8 cellular contexts compared by ENCODE assay signal in genomic region chr17:31549121-31549524, GRCh38.
A peak's percentile ranks its signal among the peaks of the same experiment; 100 is the strongest.
DNase-seq lines count a peak whose midpoint lies in the region; ATAC-seq and TF ChIP-seq lines count a peak whose summit lies in the region.

No MANE protein-coding gene starts in this region.

- DNase-seq in AG08395 (ENCODE audit: low spot score), result peak; percentile 44
- DNase-seq in HT1080 (ENCODE audit: low read depth), result peak; percentile 21
- DNase-seq in activated T-helper 2 cell treated with anti-CD3 and anti-CD28 coated beads, Interferon-gamma antibody, Interleukin-2, Interleukin-4, amounts not matched to agents 10 μg/mL and 5 μg/mL and 100 μg/mL, durations not matched to agents 14 hours and 24 hours and 36 hours (ENCODE audit: low spot score), result no peak
- DNase-seq in hepatic stellate cell (ENCODE audit: low spot score), result peak; percentile 55
- DNase-seq in skeletal muscle cell (ENCODE audit: low read depth), result no peak
- no peak for DNase-seq in stimulated activated CD4-positive, alpha-beta T cell treated with anti-CD3 and anti-CD28 coated beads, Interleukin-4, amount 100 ng/mL, for 24 hours

- H3K27ac Mint-ChIP-seq in activated T-helper 2 cell treated with anti-CD3 and anti-CD28 coated beads, Interferon-gamma antibody, Interleukin-2, Interleukin-4, amounts not matched to agents 10 μg/mL and 5 μg/mL and 100 μg/mL, durations not matched to agents 14 hours and 24 hours and 36 hours, result peak overlapping the region; percentile 80

- intact Hi-C loops in activated T-helper 2 cell treated with anti-CD3 and anti-CD28 coated beads, Interferon-gamma antibody, Interleukin-2, Interleukin-4, amounts not matched to agents 10 μg/mL and 5 μg/mL and 100 μg/mL, durations not matched to agents 14 hours and 24 hours and 36 hours (cut with micrococcal nuclease), result no loop called here

- no peaks in the 10 kb centered on the region for H3K9me3 Mint-ChIP-seq in activated T-helper 2 cell treated with anti-CD3 and anti-CD28 coated beads, Interferon-gamma antibody, Interleukin-2, Interleukin-4, amounts not matched to agents 10 μg/mL and 5 μg/mL and 100 μg/mL, durations not matched to agents 14 hours and 24 hours and 36 hours

- peaks cover 13% of the 10 kb centered on the region for H3K27me3 Mint-ChIP-seq in activated T-helper 2 cell treated with anti-CD3 and anti-CD28 coated beads, Interferon-gamma antibody, Interleukin-2, Interleukin-4, amounts not matched to agents 10 μg/mL and 5 μg/mL and 100 μg/mL, durations not matched to agents 14 hours and 24 hours and 36 hours (ENCODE audit: low read depth)

- H3K4me3 ChIP-seq in GM12875 (ENCODE audit: low read depth, low read length), result peak overlapping the region; percentile 86
- H3K4me3 ChIP-seq in skeletal muscle cell (ENCODE audit: low read depth, low read length), result peak overlapping the region; percentile 76

- no peak for ATAC-seq in GM18520 (IDR thresholded peaks at IDR 0.05; ENCODE audit: unreplicated experiment)

- TF ChIP-seq CTCF in GM12875 (IDR thresholded peaks at IDR 0.05; ENCODE audit: borderline replicate concordance, insufficient read depth, low read depth, low read length), result no peak

- H3K36me3 Mint-ChIP-seq in activated T-helper 2 cell treated with anti-CD3 and anti-CD28 coated beads, Interferon-gamma antibody, Interleukin-2, Interleukin-4, amounts not matched to agents 10 μg/mL and 5 μg/mL and 100 μg/mL, durations not matched to agents 14 hours and 24 hours and 36 hours (ENCODE audit: low read depth), result no peaks in the 10 kb centered on the region

- peak overlapping the region; percentile 85 for H3K4me3 Mint-ChIP-seq in activated T-helper 2 cell treated with anti-CD3 and anti-CD28 coated beads, Interferon-gamma antibody, Interleukin-2, Interleukin-4, amounts not matched to agents 10 μg/mL and 5 μg/mL and 100 μg/mL, durations not matched to agents 14 hours and 24 hours and 36 hours (ENCODE audit: low read depth)

- peaks cover 20% of the 10 kb centered on the region for H3K4me1 Mint-ChIP-seq in activated T-helper 2 cell treated with anti-CD3 and anti-CD28 coated beads, Interferon-gamma antibody, Interleukin-2, Interleukin-4, amounts not matched to agents 10 μg/mL and 5 μg/mL and 100 μg/mL, durations not matched to agents 14 hours and 24 hours and 36 hours (ENCODE audit: low read depth)

Comparison
In these comparisons a context has a peak if more than half of its experiments do, and no peak if none do; other contexts are left out.
1. DNase-seq: peak in AG08395 (single experiment), HT1080 (single experiment) and hepatic stellate cell (single experiment); none in activated T-helper 2 cell treated with anti-CD3 and anti-CD28 coated beads, Interferon-gamma antibody, Interleukin-2, Interleukin-4, amounts not matched to agents 10 μg/mL and 5 μg/mL and 100 μg/mL, durations not matched to agents 14 hours and 24 hours and 36 hours (single experiment), skeletal muscle cell (single experiment) and stimulated activated CD4-positive, alpha-beta T cell treated with anti-CD3 and anti-CD28 coated beads, Interleukin-4, amount 100 ng/mL, for 24 hours (single experiment).